In genomic region chr18:52343138-52343537, GRCh38 we compare ENCODE assay signal across 1 cellular context.
TF ChIP-seq lines count a peak whose summit lies in the region.

No MANE protein-coding gene starts in this region.

TF ChIP-seq in IMR-90, 13 proteins besides CTCF, POLR2A, EP300 and RAD21:
- TF ChIP-seq RCOR1 (IDR thresholded peaks at IDR 0.05; ENCODE audit: insufficient replicate concordance, low read length) (no peak), MXI1 (IDR thresholded peaks at IDR 0.05; ENCODE audit: borderline replicate concordance, low read depth, low read length) (no peak), CEBPB (IDR thresholded peaks at IDR 0.05; ENCODE audit: low read depth, low read length) (no peak), SMC3 (IDR thresholded peaks at IDR 0.05; ENCODE audit: low read depth, low read length) (no peak), ELK1 (IDR thresholded peaks at IDR 0.05; ENCODE audit: borderline replicate concordance, low read depth, low read length) (no peak), FOS (IDR thresholded peaks at IDR 0.05; ENCODE audit: low read depth, low read length) (no peak), CHD1 (IDR thresholded peaks at IDR 0.05; ENCODE audit: low read depth, low read length) (no peak), RFX5 (IDR thresholded peaks at IDR 0.05; ENCODE audit: low read depth, low read length) (no peak), NFE2L2 (IDR thresholded peaks at IDR 0.05; ENCODE audit: low read depth, low read length) (no peak), BHLHE40 (IDR thresholded peaks at IDR 0.05; ENCODE audit: low read depth, low read length) (no peak), MAZ (IDR thresholded peaks at IDR 0.05; ENCODE audit: borderline replicate concordance, low read depth, low read length) (no peak), USF2 (IDR thresholded peaks at IDR 0.05; ENCODE audit: low read depth, low read length) (no peak)
